ENCODE assay signal across 1 cellular context in genomic region chr1:202058001-202058908, GRCh38.
A peak's percentile ranks its signal among the peaks of the same experiment; 100 is the strongest.
TF ChIP-seq lines count a peak whose summit lies in the region.

No MANE protein-coding gene starts in this region.

TF ChIP-seq in A549, 52 proteins besides CTCF, POLR2A, EP300 and RAD21 (continued from another document):
- TF ChIP-seq REST (IDR thresholded peaks at IDR 0.05) = no peak
- TF ChIP-seq RNF2 (IDR thresholded peaks at IDR 0.05; ENCODE audit: borderline replicate concordance, low read depth) = no peak
- TF ChIP-seq HOXA7 (CRISPR knock-in tag; IDR thresholded peaks at IDR 0.05) = no peak; the same call in 1 of the 2 replicates
- TF ChIP-seq, protein P1, sequence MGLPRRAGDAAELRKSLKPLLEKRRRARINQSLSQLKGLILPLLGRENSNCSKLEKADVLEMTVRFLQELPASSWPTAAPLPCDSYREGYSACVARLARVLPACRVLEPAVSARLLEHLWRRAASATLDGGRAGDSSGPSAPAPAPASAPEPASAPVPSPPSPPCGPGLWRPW (IDR thresholded peaks at IDR 0.05) = no peak
- TF ChIP-seq CBX8 (IDR thresholded peaks at IDR 0.05) = no peak
- peak; percentile 82; the same call in 1 of the 2 replicates for TF ChIP-seq HEYL (CRISPR knock-in tag; IDR thresholded peaks at IDR 0.05)
- TF ChIP-seq ZNF302 (CRISPR knock-in tag; IDR thresholded peaks at IDR 0.05) = peak; percentile 43; the same call in 1 of the 2 replicates
- TF ChIP-seq HMGXB4 (CRISPR knock-in tag; IDR thresholded peaks at IDR 0.05; ENCODE audit: borderline replicate concordance) = peak; percentile 82
- peak; percentile 86; the same call in 1 of the 2 replicates for TF ChIP-seq GATA3 (IDR thresholded peaks at IDR 0.05; ENCODE audit: borderline replicate concordance)
- TF ChIP-seq HOXB13 (CRISPR knock-in tag; IDR thresholded peaks at IDR 0.05; ENCODE audit: low read depth) = peak; percentile 79
- TF ChIP-seq TFCP2L1 (CRISPR knock-in tag; IDR thresholded peaks at IDR 0.05) = peak; percentile 84
- peak; percentile 67; the same call in 1 of the 2 replicates for TF ChIP-seq PBX3 (IDR thresholded peaks at IDR 0.05)
- TF ChIP-seq CHD2 (IDR thresholded peaks at IDR 0.05; ENCODE audit: low read length, partially characterized antibody) = no peak
- TF ChIP-seq FOXS1 (CRISPR knock-in tag; IDR thresholded peaks at IDR 0.05) = 0 out of 2 replicates have a peak, but pooled peaks have one; percentile 13
- TF ChIP-seq NFE2L2 (conservative IDR thresholded peaks at IDR 0.05; ENCODE audit: low read length) = no peak
- TF ChIP-seq BCL3 (IDR thresholded peaks at IDR 0.05) = peak; percentile 77; the same call in 2 of the 3 replicates
- TF ChIP-seq EHMT2 (IDR thresholded peaks at IDR 0.05; ENCODE audit: low read depth) = no peak
- TF ChIP-seq RARB (CRISPR knock-in tag; IDR thresholded peaks at IDR 0.05) = peak; percentile 35; the same call in 1 of the 2 replicates
- TF ChIP-seq MAZ (IDR thresholded peaks at IDR 0.05; ENCODE audit: borderline replicate concordance, low read depth, low read length) = no peak
- TF ChIP-seq NPAS2 (CRISPR knock-in tag; IDR thresholded peaks at IDR 0.05; ENCODE audit: borderline replicate concordance) = no peak
- no peak for TF ChIP-seq BHLHE40 (IDR thresholded peaks at IDR 0.05; ENCODE audit: low read depth, low read length)
- peak; percentile 58; the same call in 1 of the 2 replicates for TF ChIP-seq HOXB5 (CRISPR knock-in tag; IDR thresholded peaks at IDR 0.05)
- TF ChIP-seq ZSCAN20 (CRISPR knock-in tag; IDR thresholded peaks at IDR 0.05) = peak; percentile 93
- TF ChIP-seq E2F6 (IDR thresholded peaks at IDR 0.05; ENCODE audit: borderline replicate concordance, low read depth) = no peak
- TF ChIP-seq JUN (IDR thresholded peaks at IDR 0.05) = peak; percentile 82 to 94
- TF ChIP-seq CBX2 (IDR thresholded peaks at IDR 0.05; ENCODE audit: borderline replicate concordance, low read depth) = no peak
- TF ChIP-seq EHF (CRISPR knock-in tag; IDR thresholded peaks at IDR 0.05) = peak; percentile 95
- TF ChIP-seq, protein P2, sequence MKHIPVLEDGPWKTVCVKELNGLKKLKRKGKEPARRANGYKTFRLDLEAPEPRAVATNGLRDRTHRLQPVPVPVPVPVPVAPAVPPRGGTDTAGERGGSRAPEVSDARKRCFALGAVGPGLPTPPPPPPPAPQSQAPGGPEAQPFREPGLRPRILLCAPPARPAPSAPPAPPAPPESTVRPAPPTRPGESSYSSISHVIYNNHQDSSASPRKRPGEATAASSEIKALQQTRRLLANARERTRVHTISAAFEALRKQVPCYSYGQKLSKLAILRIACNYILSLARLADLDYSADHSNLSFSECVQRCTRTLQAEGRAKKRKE (CRISPR knock-in tag; IDR thresholded peaks at IDR 0.05; ENCODE audit: low read depth) = no peak; the same call in 1 of the 2 replicates
